In genomic region chr2:104431701-104432121, GRCh38 we compare ENCODE assay signal across 29 cellular contexts.
DNase-seq lines count a peak whose midpoint lies in the region; ATAC-seq, FAIRE-seq and TF ChIP-seq lines count a peak whose summit lies in the region.
"Had no signal": no experiment of that assay in that cellular context is flagged by ENCODE, and none has a peak within 500 bp of the region (broad histone marks: within the 10 kb centered on the region; RNA-seq: fewer than 3 reads in every experiment).

No MANE protein-coding gene starts in this region.

- H3K27ac ChIP-seq in astrocyte (ENCODE audit: low read depth, low read length) (no peak overlapping the region), temporal lobe (ENCODE audit: low read depth, low read length) (peak overlapping the region; percentile 89)
- H3K27ac ChIP-seq: 22Rv1, coronary artery had no signal

- DNase-seq in DMS153 (lab: John Stamatoyannopoulos, UW) (peak; percentile 9), DMS153 treated with DMSO at 0.1 percent for 48 hours (lab: John Stamatoyannopoulos, UW; ENCODE audit: unreplicated experiment) (no peak), astrocyte (ENCODE audit: low read depth) (peak; percentile 52), kidney tubule cell (ENCODE audit: low spot score) (peak; percentile 81), left cardiac atrium (no peak), nephron progenitor cell (no peak)
- DNase-seq: activated CD4-positive, alpha-beta T cell treated with anti-CD3 and anti-CD28 coated beads for 1 hour; activated CD8-positive, alpha-beta T cell treated with anti-CD3 and anti-CD28 coated beads, Interleukin-2, amount 10 ng/mL, durations not matched to agents 7 days and 5 days; C1 segment of cervical spinal cord; DMS79 treated with DMSO at 0.1 percent for 48 hours; effector memory CD4-positive, alpha-beta T cell; erythroblast; GDM1; Karpas-422; naive thymus-derived CD8-positive, alpha-beta T cell; NCI-H146; NK-92 treated with Interleukin-12 subunit alpha and Interleukin-12 subunit beta, amount 100 ng/mL, for 24 hours; occipital lobe; SHP77 treated with DMSO at 0.1 percent for 48 hours; stimulated activated CD4-positive, alpha-beta T cell treated with anti-CD3 and anti-CD28 coated beads, Interleukin-4, amount 100 ng/mL, for 24 hours had no signal

- H3K4me1 Mint-ChIP-seq in astrocyte (ENCODE audit: low read depth, unreplicated experiment) (peaks cover 3% of the 10 kb centered on the region), nephron progenitor cell (peaks cover 42% of the 10 kb centered on the region)

- FAIRE-seq in astrocyte (lab: Jason Lieb, UNC): no peak

- H3K36me3 Mint-ChIP-seq in astrocyte (ENCODE audit: low read depth, unreplicated experiment) (no peaks in the 10 kb centered on the region), nephron progenitor cell (ENCODE audit: low read depth) (no peaks in the 10 kb centered on the region)
- H3K36me3 Mint-ChIP-seq: activated naive CD4-positive, alpha-beta T cell treated with anti-CD3 and anti-CD28 coated beads, Interleukin-2, amount 50 U/mL, for 24 hours; type B pancreatic cell had no signal

- H3K4me3 ChIP-seq in astrocyte (ENCODE audit: insufficient read depth, low read depth, low read length): no peak overlapping the region
- H3K4me3 ChIP-seq: coronary artery had no signal

- intact Hi-C loops in left cardiac atrium (cut with DNase I): no loop called here

- no peaks in the 10 kb centered on the region for H4K20me1 ChIP-seq in astrocyte (ENCODE audit: insufficient read depth, low read length)

- H3K4me3 Mint-ChIP-seq in astrocyte (ENCODE audit: unreplicated experiment): no peak overlapping the region
- no peak overlapping the region for H3K4me3 Mint-ChIP-seq in nephron progenitor cell
- H3K4me3 Mint-ChIP-seq: activated CD8-positive, alpha-beta T cell treated with anti-CD3 and anti-CD28 coated beads, Interleukin-2, amount 10 ng/mL, durations not matched to agents 7 days and 5 days; activated naive CD4-positive, alpha-beta T cell treated with anti-CD3 and anti-CD28 coated beads, Interleukin-2, amount 50 U/mL, for 24 hours; naive thymus-derived CD8-positive, alpha-beta T cell; T-helper 2 cell treated with Interferon-gamma antibody and Interleukin-4, amounts not matched to agents 5 μg/mL and 100 μg/mL, for 36 hours; type B pancreatic cell had no signal

- ATAC-seq in left cardiac atrium (no peak), GM18498 (IDR thresholded peaks at IDR 0.05; ENCODE audit: unreplicated experiment) (no peak)
- ATAC-seq: activated CD8-positive, alpha-beta T cell treated with anti-CD3 and anti-CD28 coated beads, Interleukin-2, amount 10 ng/mL, durations not matched to agents 7 days and 5 days; naive thymus-derived CD8-positive, alpha-beta T cell; Panc1 had no signal

- no peak overlapping the region for H3K27ac Mint-ChIP-seq in astrocyte (ENCODE audit: unreplicated experiment)
- no peak overlapping the region for H3K27ac Mint-ChIP-seq in nephron progenitor cell
- H3K27ac Mint-ChIP-seq: activated CD8-positive, alpha-beta T cell treated with anti-CD3 and anti-CD28 coated beads, Interleukin-2, amount 10 ng/mL, durations not matched to agents 7 days and 5 days; activated naive CD4-positive, alpha-beta T cell treated with anti-CD3 and anti-CD28 coated beads, Interleukin-2, amount 50 U/mL, for 24 hours; activated T-helper 2 cell treated with anti-CD3 and anti-CD28 coated beads, Interferon-gamma antibody, Interleukin-2, Interleukin-4, amounts not matched to agents 10 μg/mL and 5 μg/mL and 100 μg/mL, durations not matched to agents 14 hours and 24 hours and 36 hours; T-helper 2 cell treated with Interferon-gamma antibody and Interleukin-4, amounts not matched to agents 5 μg/mL and 100 μg/mL, for 36 hours; type B pancreatic cell had no signal

- H3K27me3 ChIP-seq in astrocyte (ENCODE audit: insufficient read depth, low read length): no peaks in the 10 kb centered on the region

- no peaks in the 10 kb centered on the region for H3K79me2 ChIP-seq in astrocyte (ENCODE audit: insufficient read depth, low read length)

- H3K4me2 ChIP-seq in astrocyte (ENCODE audit: low read length): peak overlapping the region; percentile 73

- H3K9ac ChIP-seq in astrocyte (ENCODE audit: low read length): no peak overlapping the region

- peaks cover 17% of the 10 kb centered on the region for H3K4me1 ChIP-seq in astrocyte (ENCODE audit: insufficient read depth, low read length)

- H3K9me3 Mint-ChIP-seq in astrocyte (ENCODE audit: unreplicated experiment) (no peaks in the 10 kb centered on the region), nephron progenitor cell (no peaks in the 10 kb centered on the region)
- H3K9me3 Mint-ChIP-seq: activated naive CD4-positive, alpha-beta T cell treated with anti-CD3 and anti-CD28 coated beads, Interleukin-2, amount 50 U/mL, for 24 hours; activated T-helper 2 cell treated with anti-CD3 and anti-CD28 coated beads, Interferon-gamma antibody, Interleukin-2, Interleukin-4, amounts not matched to agents 10 μg/mL and 5 μg/mL and 100 μg/mL, durations not matched to agents 14 hours and 24 hours and 36 hours; naive thymus-derived CD8-positive, alpha-beta T cell; T-helper 2 cell treated with Interferon-gamma antibody and Interleukin-4, amounts not matched to agents 5 μg/mL and 100 μg/mL, for 36 hours; type B pancreatic cell had no signal

- no peak for TF ChIP-seq CTCF in astrocyte (IDR thresholded peaks at IDR 0.05; ENCODE audit: insufficient read depth, low read depth, low read length)
- no peak for TF ChIP-seq CTCF in nephron progenitor cell (IDR thresholded peaks at IDR 0.05)

- H3K27me3 Mint-ChIP-seq in astrocyte (ENCODE audit: low read depth, unreplicated experiment): no peaks in the 10 kb centered on the region
- H3K27me3 Mint-ChIP-seq in nephron progenitor cell (ENCODE audit: low read depth, poor library complexity): peaks cover 3% of the 10 kb centered on the region

- no peak overlapping the region for H2AFZ ChIP-seq in astrocyte (ENCODE audit: low read depth, low read length)

- H3K9me3 ChIP-seq in astrocyte (ENCODE audit: insufficient read depth, low read depth, low read length): no peaks in the 10 kb centered on the region

- H3K36me3 ChIP-seq in astrocyte (ENCODE audit: insufficient read depth, low read length): no peaks in the 10 kb centered on the region

Comparison
In these comparisons a context has a peak if more than half of its experiments do, and no peak if none do; other contexts are left out.
1. DNase-seq: peak in DMS153 (single experiment), astrocyte (single experiment) and kidney tubule cell (single experiment); none in DMS153 treated with DMSO at 0.1 percent for 48 hours (single experiment), left cardiac atrium (single experiment) and nephron progenitor cell (single experiment).